1 cellular context compared by ENCODE assay signal in genomic region chr2:58720770-58721697, GRCh38.
TF ChIP-seq lines count a peak whose summit lies in the region.

No MANE protein-coding gene starts in this region.

TF ChIP-seq in HepG2, 621 proteins besides CTCF, POLR2A, EP300 and RAD21 (continued from another document):
- TF ChIP-seq MXD3 (CRISPR knock-in tag; IDR thresholded peaks at IDR 0.05): no peak
- TF ChIP-seq, protein P1, sequence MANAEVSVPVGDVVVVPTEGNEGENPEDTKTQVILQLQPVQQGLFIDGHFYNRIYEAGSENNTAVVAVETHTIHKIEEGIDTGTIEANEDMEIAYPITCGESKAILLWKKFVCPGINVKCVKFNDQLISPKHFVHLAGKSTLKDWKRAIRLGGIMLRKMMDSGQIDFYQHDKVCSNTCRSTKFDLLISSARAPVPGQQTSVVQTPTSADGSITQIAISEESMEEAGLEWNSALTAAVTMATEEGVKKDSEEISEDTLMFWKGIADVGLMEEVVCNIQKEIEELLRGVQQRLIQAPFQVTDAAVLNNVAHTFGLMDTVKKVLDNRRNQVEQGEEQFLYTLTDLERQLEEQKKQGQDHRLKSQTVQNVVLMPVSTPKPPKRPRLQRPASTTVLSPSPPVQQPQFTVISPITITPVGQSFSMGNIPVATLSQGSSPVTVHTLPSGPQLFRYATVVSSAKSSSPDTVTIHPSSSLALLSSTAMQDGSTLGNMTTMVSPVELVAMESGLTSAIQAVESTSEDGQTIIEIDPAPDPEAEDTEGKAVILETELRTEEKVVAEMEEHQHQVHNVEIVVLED (CRISPR knock-in tag; IDR thresholded peaks at IDR 0.05; ENCODE audit: borderline replicate concordance): no peak
